22 cellular contexts compared by ENCODE assay signal in the genomic region with DNA sequence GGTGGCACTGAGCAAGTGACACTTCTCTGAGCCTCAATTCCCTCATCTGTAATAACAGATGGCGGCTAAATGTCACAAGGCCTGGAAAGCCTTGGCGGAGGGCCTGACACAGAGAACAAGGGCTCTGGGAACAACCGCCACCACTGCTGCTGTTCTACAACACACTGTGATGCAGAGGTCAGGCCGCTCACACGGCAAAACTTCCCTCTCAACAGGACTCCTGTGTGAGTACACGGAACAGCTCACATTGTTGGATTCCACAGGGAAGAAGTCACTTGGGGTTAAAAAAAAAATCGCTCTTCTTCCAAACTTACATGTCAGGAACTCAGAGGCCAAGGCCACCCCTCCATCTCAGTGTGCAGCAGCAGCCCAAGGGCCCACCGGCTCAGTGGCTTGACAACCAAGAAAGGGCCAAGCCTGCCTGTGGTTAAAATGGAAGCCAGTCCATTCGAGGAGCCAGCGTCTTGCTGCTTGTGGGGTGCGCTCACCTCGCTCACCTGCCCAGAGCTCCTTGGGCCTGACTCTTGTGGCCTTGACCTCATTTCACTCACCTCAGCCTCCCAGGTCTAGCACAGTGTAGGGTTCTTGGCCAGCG.
DNase-seq lines count a peak whose midpoint lies in the region; ATAC-seq and TF ChIP-seq lines count a peak whose summit lies in the region.
"Had no signal": no experiment of that assay in that cellular context is flagged by ENCODE, and none has a peak within 500 bp of the region (broad histone marks: within the 10 kb centered on the region; RNA-seq: fewer than 3 reads in every experiment).

No MANE protein-coding gene starts in this region.

- H3K27ac Mint-ChIP-seq in activated CD4-positive, alpha-beta T cell treated with anti-CD3 and anti-CD28 coated beads for 36 hours = peak overlapping the region; percentile 29
- H3K27ac Mint-ChIP-seq in GM23338 = 0 out of 2 replicates have a peak overlapping the region, but pooled peaks have one; percentile 69
- peak overlapping the region; percentile 77 to 78 for H3K27ac Mint-ChIP-seq in effector memory CD8-positive, alpha-beta T cell
- H3K27ac Mint-ChIP-seq in neural progenitor cell = peak overlapping the region; percentile 64
- H3K27ac Mint-ChIP-seq: activated T-helper 2 cell treated with anti-CD3 and anti-CD28 coated beads, Interferon-gamma antibody, Interleukin-2, Interleukin-4, amounts not matched to agents 10 μg/mL and 5 μg/mL and 100 μg/mL, durations not matched to agents 14 hours and 24 hours and 36 hours; T-helper 1 cell treated with Interleukin-12 subunit alpha and Interleukin-12 subunit beta and Interleukin-4 antibody, amounts not matched to agents 30 μg/mL and 1 μg/mL, for 36 hours had no signal

- CTCF ChIA-PET in activated CD4-positive, alpha-beta T cell treated with anti-CD3 and anti-CD28 coated beads for 36 hours (lab: Charles Lee) = interaction anchor here (0.5 to 0.7 kb wide), 2 partner anchors 175 to 1865 kb away, joined by 3 read pairs; no protein-coding TSS in a partner anchor

- H3F3A ChIP-seq in GM23338 (replicated peaks; ENCODE audit: low read depth) (no peaks in the 10 kb centered on the region), neural progenitor cell (ENCODE audit: low read depth) (no peaks in the 10 kb centered on the region)

- H3K4me1 Mint-ChIP-seq in activated CD4-positive, alpha-beta T cell treated with anti-CD3 and anti-CD28 coated beads for 36 hours = peaks cover 2% of the 10 kb centered on the region
- no peaks in the 10 kb centered on the region for H3K4me1 Mint-ChIP-seq in GM23338
- peaks cover 8 to 18% of the 10 kb centered on the region in 2 donors for H3K4me1 Mint-ChIP-seq in effector memory CD8-positive, alpha-beta T cell (ENCODE audit: low read depth in 2 of 2)
- peaks cover 4% of the 10 kb centered on the region for H3K4me1 Mint-ChIP-seq in neural progenitor cell

- H3K36me3 ChIP-seq in GM23338 (ENCODE audit: insufficient read depth) (no peaks in the 10 kb centered on the region; the same call in 1 of the 2 replicates), neural progenitor cell (no peaks in the 10 kb centered on the region)

- intact Hi-C loops in activated CD4-positive, alpha-beta T cell treated with anti-CD3 and anti-CD28 coated beads for 36 hours (cut with DNase I, micrococcal nuclease) = no loop called here

- no peaks in the 10 kb centered on the region for H3K9me3 Mint-ChIP-seq in activated CD4-positive, alpha-beta T cell treated with anti-CD3 and anti-CD28 coated beads for 36 hours (ENCODE audit: low read depth)
- H3K9me3 Mint-ChIP-seq in GM23338 (no peaks in the 10 kb centered on the region), neural progenitor cell (no peaks in the 10 kb centered on the region)
- H3K9me3 Mint-ChIP-seq in effector memory CD8-positive, alpha-beta T cell = no peaks in the 10 kb centered on the region
- H3K9me3 Mint-ChIP-seq: activated naive CD8-positive, alpha-beta T cell treated with anti-CD3 and anti-CD28 coated beads for 36 hours; activated T-helper 2 cell treated with anti-CD3 and anti-CD28 coated beads, Interferon-gamma antibody, Interleukin-2, Interleukin-4, amounts not matched to agents 10 μg/mL and 5 μg/mL and 100 μg/mL, durations not matched to agents 14 hours and 24 hours and 36 hours; T-helper 1 cell treated with Interleukin-12 subunit alpha and Interleukin-12 subunit beta and Interleukin-4 antibody, amounts not matched to agents 30 μg/mL and 1 μg/mL, for 36 hours had no signal

- TF ChIP-seq CTCF in GM23338 (conservative IDR thresholded peaks at IDR 0.05; ENCODE audit: low read depth in 2 of 2) (no peak), neural progenitor cell (IDR thresholded peaks at IDR 0.05) (no peak)

- DNase-seq in activated CD4-positive, alpha-beta T cell treated with anti-CD3 and anti-CD28 coated beads for 36 hours = no peak
- no peak for DNase-seq in activated CD4-positive, alpha-beta T cell treated with anti-CD3 and anti-CD28 coated beads for 4 hours
- DNase-seq in GM23338 (ENCODE audit: low spot score) = no peak
- DNase-seq in effector memory CD8-positive, alpha-beta T cell = no peak
- no peak for DNase-seq in neural progenitor cell (ENCODE audit: low spot score)
- no peak for DNase-seq in amniotic stem cell (lab: John Stamatoyannopoulos, UW)
- DNase-seq in ecto neural progenitor cell (ENCODE audit: low spot score) = no peak
- DNase-seq: 8988T; activated CD4-positive, alpha-beta T cell treated with anti-CD3 and anti-CD28 coated beads, Interleukin-2, amount 50 U/mL, for 1 hour; activated naive CD8-positive, alpha-beta T cell treated with anti-CD3 and anti-CD28 coated beads for 36 hours; DMS153; effector CD4-positive, alpha-beta T cell; erythroblast; heart right ventricle; NCI-H146; NCI-H446 treated with DMSO at 0.1 percent for 48 hours; tibial artery had no signal

- H3K27me3 ChIP-seq in GM23338 (ENCODE audit: insufficient read depth) = no peaks in the 10 kb centered on the region
- no peaks in the 10 kb centered on the region for H3K27me3 ChIP-seq in neural progenitor cell
- H3K27me3 ChIP-seq: heart right ventricle, tibial artery had no signal

- H3K9me2 ChIP-seq in GM23338 (ENCODE audit: insufficient read depth) = 0 out of 2 replicates have a peak, but pooled peaks cover 6% of the 10 kb centered on the region

- no peak overlapping the region for H3K4me3 ChIP-seq in GM23338
- H3K4me3 ChIP-seq in neural progenitor cell = no peak overlapping the region
- H3K4me3 ChIP-seq: heart right ventricle, tibial artery had no signal

- H3K9me3 ChIP-seq in neural progenitor cell (ENCODE audit: low read depth) = no peaks in the 10 kb centered on the region
- H3K9me3 ChIP-seq: heart right ventricle, tibial artery had no signal

- no peaks in the 10 kb centered on the region for H3K27me3 Mint-ChIP-seq in activated CD4-positive, alpha-beta T cell treated with anti-CD3 and anti-CD28 coated beads for 36 hours
- H3K27me3 Mint-ChIP-seq in GM23338 (ENCODE audit: insufficient read depth, low read depth, poor library complexity) = peaks cover 8% of the 10 kb centered on the region
- no peaks in the 10 kb centered on the region for H3K27me3 Mint-ChIP-seq in effector memory CD8-positive, alpha-beta T cell
- peaks cover 9% of the 10 kb centered on the region for H3K27me3 Mint-ChIP-seq in neural progenitor cell (ENCODE audit: insufficient read depth, low read depth)
- H3K27me3 Mint-ChIP-seq: activated naive CD8-positive, alpha-beta T cell treated with anti-CD3 and anti-CD28 coated beads for 36 hours had no signal

- peaks cover 45% of the 10 kb centered on the region for H3K36me3 Mint-ChIP-seq in activated CD4-positive, alpha-beta T cell treated with anti-CD3 and anti-CD28 coated beads for 36 hours (ENCODE audit: low read depth)
- H3K36me3 Mint-ChIP-seq in GM23338 (ENCODE audit: low read depth) = peaks cover 11% of the 10 kb centered on the region; the same call in 2 of the 3 replicates
- peaks cover 82% of the 10 kb centered on the region for H3K36me3 Mint-ChIP-seq in effector memory CD8-positive, alpha-beta T cell (ENCODE audit: insufficient read depth)
- peaks cover 20% of the 10 kb centered on the region for H3K36me3 Mint-ChIP-seq in neural progenitor cell

- POLR2A ChIA-PET in activated CD4-positive, alpha-beta T cell treated with anti-CD3 and anti-CD28 coated beads for 36 hours (lab: Charles Lee) = no interaction called here

- H3K79me2 ChIP-seq in GM23338 (replicated peaks; ENCODE audit: insufficient read depth) (no peaks in the 10 kb centered on the region), neural progenitor cell (ENCODE audit: low read depth) (no peaks in the 10 kb centered on the region)

- H3K4me2 ChIP-seq in GM23338 = no peak overlapping the region
- no peak overlapping the region for H3K4me2 ChIP-seq in neural progenitor cell

- H2AFZ ChIP-seq in GM23338 = no peak overlapping the region
- H2AFZ ChIP-seq in neural progenitor cell (replicated peaks) = no peak overlapping the region

- H3K4me1 ChIP-seq in GM23338 (ENCODE audit: insufficient read depth) = no peaks in the 10 kb centered on the region
- H3K4me1 ChIP-seq in neural progenitor cell = no peaks in the 10 kb centered on the region

- H4K20me1 ChIP-seq in GM23338 (replicated peaks; ENCODE audit: insufficient read depth) = no peaks in the 10 kb centered on the region
- H4K20me1 ChIP-seq in neural progenitor cell (ENCODE audit: low read depth) = no peaks in the 10 kb centered on the region

- H3K27ac ChIP-seq in GM23338 (ENCODE audit: low read depth) = no peak overlapping the region
- H3K27ac ChIP-seq in neural progenitor cell = no peak overlapping the region
- H3K27ac ChIP-seq: heart right ventricle, RWPE1, tibial artery, VCaP had no signal

- H3K4me3 Mint-ChIP-seq in activated CD4-positive, alpha-beta T cell treated with anti-CD3 and anti-CD28 coated beads for 36 hours = no peak overlapping the region
- H3K4me3 Mint-ChIP-seq in GM23338 (no peak overlapping the region), neural progenitor cell (no peak overlapping the region)
- H3K4me3 Mint-ChIP-seq in effector memory CD8-positive, alpha-beta T cell = no peak overlapping the region
- H3K4me3 Mint-ChIP-seq: activated naive CD8-positive, alpha-beta T cell treated with anti-CD3 and anti-CD28 coated beads for 36 hours; T-helper 1 cell treated with Interleukin-12 subunit alpha and Interleukin-12 subunit beta and Interleukin-4 antibody, amounts not matched to agents 30 μg/mL and 1 μg/mL, for 36 hours had no signal

- ATAC-seq in activated CD4-positive, alpha-beta T cell treated with anti-CD3 and anti-CD28 coated beads for 36 hours = no peak
- no peak for ATAC-seq in GM23338
- ATAC-seq in effector memory CD8-positive, alpha-beta T cell (replicated peaks) = no peak
- no peak for ATAC-seq in HG03378 (IDR thresholded peaks at IDR 0.05; ENCODE audit: unreplicated experiment)

- H3K9ac ChIP-seq in neural progenitor cell = no peak overlapping the region

TF ChIP-seq in GM23338, 12 proteins besides CTCF, POLR2A, EP300 and RAD21 (continues in another document):
- TF ChIP-seq ZNF331 (CRISPR knock-in tag; IDR thresholded peaks at IDR 0.05; ENCODE audit: low read depth) (no peak), EZH2phosphoT487 (IDR thresholded peaks at IDR 0.05; ENCODE audit: unreplicated experiment) (no peak), EZH2 (IDR thresholded peaks at IDR 0.05; ENCODE audit: low read depth, unreplicated experiment) (no peak), JUNB (IDR thresholded peaks at IDR 0.05; ENCODE audit: unreplicated experiment) (no peak)
